In genomic region chr3:39108309-39108708, GRCh38 we compare ENCODE assay signal across 1 cellular context.
A peak's percentile ranks its signal among the peaks of the same experiment; 100 is the strongest.
TF ChIP-seq lines count a peak whose summit lies in the region.

No MANE protein-coding gene starts in this region.

TF ChIP-seq in GM12878, 131 proteins besides CTCF, POLR2A, EP300 and RAD21 (continued from another document):
- TF ChIP-seq CUX1 (IDR thresholded peaks at IDR 0.05; ENCODE audit: insufficient replicate concordance, low read depth, low read length) = no peak
- TF ChIP-seq ZNF217 (IDR thresholded peaks at IDR 0.05) = no peak
- no peak for TF ChIP-seq TARDBP (IDR thresholded peaks at IDR 0.05; ENCODE audit: borderline replicate concordance)
- peak; percentile 45; the same call in 1 of the 2 replicates for TF ChIP-seq PAX5 (IDR thresholded peaks at IDR 0.05; ENCODE audit: borderline replicate concordance, low read depth, low read length)
- TF ChIP-seq NFXL1 (IDR thresholded peaks at IDR 0.05; ENCODE audit: borderline replicate concordance) = no peak
- no peak for TF ChIP-seq SIN3A (IDR thresholded peaks at IDR 0.05; ENCODE audit: low read depth, low read length)
- TF ChIP-seq BCL11A (IDR thresholded peaks at IDR 0.05; ENCODE audit: low read depth, low read length) = peak; percentile 33; the same call in 1 of the 2 replicates
- TF ChIP-seq NBN (IDR thresholded peaks at IDR 0.05) = peak; percentile 56; the same call in 1 of the 2 replicates
- TF ChIP-seq CBFB (IDR thresholded peaks at IDR 0.05; ENCODE audit: low read depth) = 0 out of 2 replicates have a peak, but pooled peaks have one; percentile 16
- TF ChIP-seq NFYA (IDR thresholded peaks at IDR 0.05; ENCODE audit: borderline replicate concordance, low read depth, low read length) = no peak
- TF ChIP-seq E2F8 (IDR thresholded peaks at IDR 0.05; ENCODE audit: low read depth, partially characterized antibody) = no peak
- TF ChIP-seq FOXM1 (IDR thresholded peaks at IDR 0.05; ENCODE audit: low read depth, low read length) = no peak
